10 cellular contexts compared by ENCODE assay signal in the genomic region with DNA sequence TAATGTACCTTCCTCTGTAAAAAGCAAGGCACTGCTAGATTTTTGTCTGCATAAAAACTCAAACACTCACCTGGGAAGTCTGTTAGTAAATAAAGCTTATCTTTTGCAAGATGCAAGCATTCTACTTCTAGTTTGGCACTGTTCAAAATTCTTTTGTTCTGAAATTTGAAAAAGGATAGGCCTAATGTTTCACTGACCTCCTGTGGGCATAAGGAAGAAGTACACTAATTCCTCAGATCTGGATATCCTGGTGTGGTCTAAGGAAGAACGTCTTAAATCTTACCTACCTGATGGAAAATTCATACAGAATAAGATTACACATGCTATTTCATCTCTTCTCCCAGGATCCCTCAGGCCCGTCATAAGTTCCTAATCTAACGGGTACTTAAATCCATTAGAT.
DNase-seq lines count a peak whose midpoint lies in the region; ATAC-seq, FAIRE-seq and TF ChIP-seq lines count a peak whose summit lies in the region.
"Had no signal": no experiment of that assay in that cellular context is flagged by ENCODE, and none has a peak within 500 bp of the region (broad histone marks: within the 10 kb centered on the region; RNA-seq: fewer than 3 reads in every experiment).

No MANE protein-coding gene starts in this region.

- DNase-seq in NCI-H345 treated with DMSO at 0.1 percent for 48 hours (lab: John Stamatoyannopoulos, UW; ENCODE audit: unreplicated experiment) (peak; percentile 31), NCI-H345 (lab: John Stamatoyannopoulos, UW) (no peak), RCC 7860 (ENCODE audit: low spot score) (peak; percentile 45), fibroblast of mammary gland (ENCODE audit: low read depth) (peak; percentile 32), stromal cell of bone marrow (ENCODE audit: low read depth) (peak; percentile 7), posterior cingulate gyrus (no peak)
- DNase-seq: C1 segment of cervical spinal cord, NCI-H2081 treated with DMSO at 0.1 percent for 48 hours had no signal

- intact Hi-C loops in posterior cingulate gyrus (cut with DNase I) = no loop called here

- peak; percentile 62 for FAIRE-seq in RCC 7860 (lab: Jason Lieb, UNC)

- TF ChIP-seq CTCF in fibroblast of mammary gland (conservative IDR thresholded peaks at IDR 0.05; ENCODE audit: control insufficient read depth, insufficient read depth, low read depth, low read length) = peak; percentile 49

- ATAC-seq in HG03521 (IDR thresholded peaks at IDR 0.05; ENCODE audit: unreplicated experiment) (no peak), GM21423 (IDR thresholded peaks at IDR 0.05; ENCODE audit: unreplicated experiment) (no peak)

- no peak overlapping the region for H3K4me3 ChIP-seq in fibroblast of mammary gland (ENCODE audit: control insufficient read depth, low read depth, low read length)

Comparison
In these comparisons a context has a peak if more than half of its experiments do, and no peak if none do; other contexts are left out.
1. DNase-seq: peak in NCI-H345 treated with DMSO at 0.1 percent for 48 hours (single experiment), RCC 7860 (single experiment), fibroblast of mammary gland (single experiment) and stromal cell of bone marrow (single experiment); none in NCI-H345 (single experiment) and posterior cingulate gyrus (0 of 10).